16 cellular contexts compared by ENCODE assay signal in the genomic region with DNA sequence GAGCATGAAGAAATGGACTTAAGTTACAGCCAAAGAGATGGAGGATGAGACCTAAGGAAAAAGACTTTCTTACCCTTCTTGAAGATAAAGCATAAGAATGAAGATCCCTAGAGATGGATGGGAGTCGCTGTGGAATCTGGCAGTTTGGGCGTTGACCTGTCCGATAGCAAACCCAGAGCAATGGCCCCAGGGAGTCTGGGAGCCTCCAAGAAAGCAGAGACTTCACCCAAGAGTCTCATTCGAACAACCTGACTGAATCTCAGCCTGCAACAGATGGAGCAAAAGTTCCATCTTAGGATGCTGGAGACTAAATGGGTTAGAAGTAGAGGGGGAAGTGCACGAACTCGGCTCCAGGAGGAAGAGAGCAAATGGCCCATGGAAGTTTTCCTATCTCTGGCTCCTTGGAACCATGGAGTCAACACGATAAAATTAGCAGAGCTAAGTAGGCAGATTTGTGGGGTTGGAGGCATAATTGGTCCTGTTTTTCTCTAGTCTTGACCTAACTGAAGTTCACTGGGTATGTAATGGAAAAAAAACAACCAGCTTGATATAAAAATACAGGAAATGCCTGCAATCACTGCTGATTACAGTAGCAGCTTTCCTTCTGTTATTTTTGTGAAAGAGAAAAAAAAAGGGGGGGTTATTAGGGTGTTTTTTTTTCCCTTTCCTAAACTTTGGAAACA.
DNase-seq lines count a peak whose midpoint lies in the region; ATAC-seq and TF ChIP-seq lines count a peak whose summit lies in the region.
"Had no signal": no experiment of that assay in that cellular context is flagged by ENCODE, and none has a peak within 500 bp of the region (broad histone marks: within the 10 kb centered on the region; RNA-seq: fewer than 3 reads in every experiment).

No MANE protein-coding gene starts in this region.

- H3K27ac ChIP-seq in BLaER1 treated with 17β-estradiol and CSF1 and Interleukin-3, amounts not matched to agents 10 nM and 100 nM = 0 out of 22 replicates have a peak overlapping the region, but pooled peaks of 1 of the 11 experiments have one; percentile 33
- H3K27ac ChIP-seq in hepatocyte (peak overlapping the region; percentile 31), gastrocnemius medialis (peak overlapping the region; percentile 27 to 73 (median 50))
- H3K27ac ChIP-seq: tibial artery had no signal

- peaks cover 0 to 99% (median 87%) of the 10 kb centered on the region in 11 experiments; a peak in 17 of 22 replicates for H3K36me3 ChIP-seq in BLaER1 treated with 17β-estradiol and CSF1 and Interleukin-3, amounts not matched to agents 10 nM and 100 nM
- H3K36me3 ChIP-seq in hepatocyte (replicated peaks; ENCODE audit: insufficient read depth, low read depth) = no peaks in the 10 kb centered on the region
- no peaks in the 10 kb centered on the region for H3K36me3 ChIP-seq in gastrocnemius medialis
- H3K36me3 ChIP-seq: tibial artery had no signal

- no peaks in the 10 kb centered on the region for H3K9me2 ChIP-seq in hepatocyte (replicated peaks; ENCODE audit: insufficient read depth)

- no peaks in the 10 kb centered on the region for H3K27me3 ChIP-seq in BLaER1 treated with 17β-estradiol and CSF1 and Interleukin-3, amounts not matched to agents 10 nM and 100 nM
- H3K27me3 ChIP-seq in hepatocyte = no peaks in the 10 kb centered on the region
- H3K27me3 ChIP-seq in gastrocnemius medialis = no peaks in the 10 kb centered on the region
- H3K27me3 ChIP-seq: tibial artery had no signal

- no peak for TF ChIP-seq CTCF in choroid plexus epithelial cell (conservative IDR thresholded peaks at IDR 0.05; ENCODE audit: low read depth, low read length)
- TF ChIP-seq CTCF in hepatocyte (IDR thresholded peaks at IDR 0.05; ENCODE audit: poor library complexity) = no peak
- TF ChIP-seq CTCF in gastrocnemius medialis (IDR thresholded peaks at IDR 0.05 in 4 of 5, conservative IDR thresholded peaks at IDR 0.05 in 1 of 5) = no peak

- H3K4me1 ChIP-seq in BLaER1 treated with 17β-estradiol and CSF1 and Interleukin-3, amounts not matched to agents 10 nM and 100 nM = peaks cover 4 to 35% (median 11%) of the 10 kb centered on the region in 10 experiments; a peak in 15 of 20 replicates
- H3K4me1 ChIP-seq in hepatocyte (ENCODE audit: insufficient read depth) = peaks cover 13% of the 10 kb centered on the region
- peaks cover 20 to 53% of the 10 kb centered on the region in 2 donors for H3K4me1 ChIP-seq in gastrocnemius medialis

- 92% methylated on average over 7 of the region's 7 CpGs for WGBS in hepatocyte (ENCODE audit: low lambda C conversion rate, missing lambda C conversion rate)

- DNase-seq in choroid plexus epithelial cell (ENCODE audit: low read depth) = peak; percentile 76
- no peak for DNase-seq in hepatocyte (ENCODE audit: low spot score)
- DNase-seq in gastrocnemius medialis = no peak
- DNase-seq in ureter (ENCODE audit: low spot score) = no peak
- no peak for DNase-seq in hypothalamus (lab: John Stamatoyannopoulos, UW)
- DNase-seq: activated naive CD4-positive, alpha-beta T cell; AML-193; DMS153; erythroblast; naive thymus-derived CD4-positive, alpha-beta T cell; NCI-H1930; NCI-H774; tibial artery had no signal

- peaks cover 0 to 12% (median 0%) of the 10 kb centered on the region in 11 experiments; a peak in 3 of 22 replicates for H4K20me1 ChIP-seq in BLaER1 treated with 17β-estradiol and CSF1 and Interleukin-3, amounts not matched to agents 10 nM and 100 nM
- no peaks in the 10 kb centered on the region for H4K20me1 ChIP-seq in hepatocyte (ENCODE audit: insufficient read depth, poor library complexity, severe bottlenecking)

- H3K9ac ChIP-seq in BLaER1 treated with 17β-estradiol and CSF1 and Interleukin-3, amounts not matched to agents 10 nM and 100 nM = no peak overlapping the region

- TF ChIP-seq POLR2A in gastrocnemius medialis (IDR thresholded peaks at IDR 0.05) = no peak

- H3K4me2 ChIP-seq in BLaER1 treated with 17β-estradiol and CSF1 and Interleukin-3, amounts not matched to agents 10 nM and 100 nM = peak overlapping the region in 7 of 11 experiments; percentile 5 to 54 (median 17); a peak in 13 of 22 replicates
- H3K4me2 ChIP-seq in hepatocyte = no peak overlapping the region

- H3K79me2 ChIP-seq in hepatocyte = no peaks in the 10 kb centered on the region

- in situ Hi-C loops in gastrocnemius medialis (cut with MboI; ENCODE audit: low sequenced_read_pairs in 4 of 4) = no loop called here

- intact Hi-C loops in gastrocnemius medialis (cut with DNase I; ENCODE audit: low total_unique reads) = no loop called here

- H3K4me3 ChIP-seq in BLaER1 treated with 17β-estradiol and CSF1 and Interleukin-3, amounts not matched to agents 10 nM and 100 nM = no peak overlapping the region
- H3K4me3 ChIP-seq in choroid plexus epithelial cell (ENCODE audit: low read depth, low read length) = no peak overlapping the region
- H3K4me3 ChIP-seq in hepatocyte = no peak overlapping the region
- H3K4me3 ChIP-seq in gastrocnemius medialis = no peak overlapping the region
- H3K4me3 ChIP-seq: tibial artery had no signal

- peak in 1 of 2 donors; percentile 37 for ATAC-seq in gastrocnemius medialis
- ATAC-seq in GM19397 (IDR thresholded peaks at IDR 0.05; ENCODE audit: unreplicated experiment) = no peak
- no peak for ATAC-seq in HG02852 (IDR thresholded peaks at IDR 0.05; ENCODE audit: unreplicated experiment)
- ATAC-seq: naive thymus-derived CD4-positive, alpha-beta T cell had no signal

- no peak overlapping the region for H2AFZ ChIP-seq in hepatocyte

- no peaks in the 10 kb centered on the region; a peak in 1 of 22 replicates for H3K9me3 ChIP-seq in BLaER1 treated with 17β-estradiol and CSF1 and Interleukin-3, amounts not matched to agents 10 nM and 100 nM (replicated peaks in 1 of 11)
- H3K9me3 ChIP-seq in hepatocyte (ENCODE audit: low read depth) = no peaks in the 10 kb centered on the region
- H3K9me3 ChIP-seq in gastrocnemius medialis = no peaks in the 10 kb centered on the region
- H3K9me3 ChIP-seq: tibial artery had no signal
